Comparison of ENCODE assay signal across 28 cellular contexts in genomic region chr2:130334026-130334425, GRCh38.
"Had no signal": no experiment of that assay in that cellular context is flagged by ENCODE, and none has a peak within 500 bp of the region (broad histone marks: within the 10 kb centered on the region; RNA-seq: fewer than 3 reads in every experiment).

No MANE protein-coding gene starts in this region.

- H3K9me3 Mint-ChIP-seq: activated CD4-positive, alpha-beta memory T cell treated with anti-CD3 and anti-CD28 coated beads for 36 hours; activated T-cell treated with anti-CD3 and anti-CD28 coated beads, Interleukin-2, amount 50 U/mL, for 4 hours; activated T-helper 17 cell treated with anti-CD3 and anti-CD28 coated beads, Interleukin-2, amount 50 U/mL, for 72 hours; central memory CD8-positive, alpha-beta T cell; dendritic cell treated with granulocyte-macrophage colony-stimulating factor and Interleukin-4, amounts not matched to agents 40 ng/mL and 50 ng/mL, for 4 days had no signal

- DNase-seq: activated CD4-positive, alpha-beta memory T cell treated with anti-CD3 and anti-CD28 coated beads for 36 hours; activated CD4-positive, alpha-beta T cell treated with anti-CD3 and anti-CD28 coated beads for 1 hour; activated CD4-positive, alpha-beta T cell treated with anti-CD3 and anti-CD28 coated beads for 4 hours; activated CD4-positive, alpha-beta T cell treated with anti-CD3 and anti-CD28 coated beads, Interleukin-2, amount 50 U/mL, for 1 hour; activated CD8-positive, alpha-beta T cell treated with anti-CD3 and anti-CD28 coated beads, Interleukin-2, amount 10 ng/mL, durations not matched to agents 7 days and 5 days; activated effector memory CD4-positive, alpha-beta T cell treated with Interleukin-2 at 50 U/mL for 16 hours; activated gamma-delta T cell treated with Interleukin-2 at 50 U/mL for 16 hours; activated naive CD4-positive, alpha-beta T cell treated with anti-CD3 and anti-CD28 coated beads, Interleukin-2, amount 50 U/mL, for 16 hours; activated naive CD4-positive, alpha-beta T cell treated with Interleukin-2 at 50 U/mL for 16 hours; activated T-cell treated with anti-CD3 and anti-CD28 coated beads, Interleukin-2, amount 50 U/mL, for 4 hours; amniotic stem cell; anterior cingulate cortex; brain microvascular endothelial cell; dorsolateral prefrontal cortex; effector memory CD4-positive, alpha-beta T cell; erythroblast; foreskin keratinocyte; gastrocnemius medialis; glutamatergic neuron; heart left ventricle; T-helper 2 cell had no signal

- H3K27ac Mint-ChIP-seq: activated CD4-positive, alpha-beta memory T cell treated with anti-CD3 and anti-CD28 coated beads for 36 hours; activated CD8-positive, alpha-beta T cell treated with anti-CD3 and anti-CD28 coated beads, Interleukin-2, amount 10 ng/mL, durations not matched to agents 7 days and 5 days; activated naive CD8-positive, alpha-beta T cell; activated T-helper 17 cell treated with anti-CD3 and anti-CD28 coated beads, Interleukin-2, amount 50 U/mL, for 72 hours; dendritic cell treated with granulocyte-macrophage colony-stimulating factor and Interleukin-4, amounts not matched to agents 40 ng/mL and 50 ng/mL, for 4 days; WTC11 had no signal

- ATAC-seq: activated CD8-positive, alpha-beta T cell treated with anti-CD3 and anti-CD28 coated beads, Interleukin-2, amount 10 ng/mL, durations not matched to agents 7 days and 5 days; activated T-cell treated with anti-CD3 and anti-CD28 coated beads, Interleukin-2, amount 50 U/mL, for 4 hours; activated T-helper 17 cell treated with anti-CD3 and anti-CD28 coated beads, Interleukin-2, amount 50 U/mL, for 72 hours; foreskin keratinocyte; gastrocnemius medialis; heart left ventricle; WTC11 had no signal

- H3K4me3 ChIP-seq: coronary artery, dorsolateral prefrontal cortex, esophagus muscularis mucosa, gastrocnemius medialis, heart left ventricle had no signal

- H3K27ac ChIP-seq: brain microvascular endothelial cell, coronary artery, dorsolateral prefrontal cortex, esophagus muscularis mucosa, foreskin keratinocyte, gastrocnemius medialis, heart left ventricle had no signal

- H3K27me3 ChIP-seq: foreskin keratinocyte had no signal

- H3K36me3 ChIP-seq: brain microvascular endothelial cell had no signal

- H3K4me3 Mint-ChIP-seq: activated CD4-positive, alpha-beta memory T cell treated with anti-CD3 and anti-CD28 coated beads for 36 hours; activated CD8-positive, alpha-beta T cell treated with anti-CD3 and anti-CD28 coated beads, Interleukin-2, amount 10 ng/mL, durations not matched to agents 7 days and 5 days; activated naive CD8-positive, alpha-beta T cell; activated T-cell treated with anti-CD3 and anti-CD28 coated beads, Interleukin-2, amount 50 U/mL, for 4 hours; activated T-helper 17 cell treated with anti-CD3 and anti-CD28 coated beads, Interleukin-2, amount 50 U/mL, for 72 hours; central memory CD8-positive, alpha-beta T cell; dendritic cell treated with granulocyte-macrophage colony-stimulating factor and Interleukin-4, amounts not matched to agents 40 ng/mL and 50 ng/mL, for 4 days; WTC11 had no signal

- H3K9me3 ChIP-seq: esophagus muscularis mucosa, gastrocnemius medialis, heart left ventricle had no signal

- H3K4me1 ChIP-seq: gastrocnemius medialis had no signal
